ENCODE assay signal across 13 cellular contexts in the genomic region with DNA sequence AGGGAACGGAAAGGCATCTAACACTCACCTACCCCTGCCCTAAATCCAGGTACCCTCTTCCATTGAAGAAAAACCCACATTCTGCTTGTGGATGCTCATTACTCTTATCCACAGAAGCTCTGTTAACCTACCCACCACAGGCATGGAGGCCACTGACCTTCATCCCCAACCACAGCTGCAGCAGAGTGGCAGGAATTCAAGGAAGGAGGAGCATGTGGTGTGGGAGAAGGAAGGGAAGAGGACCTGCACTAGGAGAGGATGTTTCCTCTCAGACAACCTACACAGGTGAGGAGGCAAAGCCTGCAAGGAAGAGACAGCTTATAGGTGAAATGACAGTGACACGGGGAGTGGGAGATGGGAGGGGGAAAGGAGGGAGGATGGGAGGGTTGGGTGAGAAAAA.
DNase-seq lines count a peak whose midpoint lies in the region; ATAC-seq and TF ChIP-seq lines count a peak whose summit lies in the region.
"Had no signal": no experiment of that assay in that cellular context is flagged by ENCODE, and none has a peak within 500 bp of the region (broad histone marks: within the 10 kb centered on the region; RNA-seq: fewer than 3 reads in every experiment).

No MANE protein-coding gene starts in this region.

- H3K27me3 Mint-ChIP-seq in chondrocyte (ENCODE audit: low read depth) (no peaks in the 10 kb centered on the region), glutamatergic neuron (ENCODE audit: unreplicated experiment) (peaks cover 4% of the 10 kb centered on the region)

- H4K20me1 ChIP-seq in Karpas-422 (ENCODE audit: insufficient read depth, low read depth, low read length) = no peaks in the 10 kb centered on the region

- peak overlapping the region; percentile 73 for H3K18ac ChIP-seq in neuronal stem cell (ENCODE audit: low read length)

- H3K36me3 ChIP-seq in Karpas-422 (ENCODE audit: insufficient read depth, low read length) (no peaks in the 10 kb centered on the region; the same call in 1 of the 2 replicates), neuronal stem cell (replicated peaks in 1 of 2; ENCODE audit: control insufficient read depth in 2 of 2, insufficient read depth in 2 of 2, low read length in 2 of 2) (no peaks in the 10 kb centered on the region)
- H3K36me3 ChIP-seq: lower lobe of right lung had no signal

- TF ChIP-seq CTCF in chondrocyte (IDR thresholded peaks at IDR 0.05) = no peak
- no peak for TF ChIP-seq CTCF in glutamatergic neuron (IDR thresholded peaks at IDR 0.05; ENCODE audit: partially characterized antibody, unreplicated experiment)

- H3K9ac ChIP-seq in Karpas-422 (ENCODE audit: low read length) (peak overlapping the region; percentile 47; the same call in 1 of the 2 replicates), neuronal stem cell (ENCODE audit: low read depth, low read length, poor library complexity) (no peak overlapping the region)

- H3K4me1 Mint-ChIP-seq in chondrocyte (ENCODE audit: low read depth) (peaks cover 39% of the 10 kb centered on the region), glutamatergic neuron (ENCODE audit: low read depth, unreplicated experiment) (peaks cover 15% of the 10 kb centered on the region)

- H3K4me2 ChIP-seq in Karpas-422 (ENCODE audit: low read depth, low read length, poor library complexity, severe bottlenecking) (no peak overlapping the region), neuronal stem cell (ENCODE audit: insufficient read depth, low read length, poor library complexity, severe bottlenecking) (no peak overlapping the region)

- H3K4me1 ChIP-seq in Karpas-422 (ENCODE audit: low read length) = peaks cover 47% of the 10 kb centered on the region
- peaks cover 5 to 15% of the 10 kb centered on the region in 2 donors for H3K4me1 ChIP-seq in neuronal stem cell (ENCODE audit: control insufficient read depth in 2 of 2, insufficient read depth in 1 of 2, low read depth in 1 of 2, low read length in 2 of 2)
- H3K4me1 ChIP-seq: foreskin keratinocyte, lower lobe of right lung had no signal

- no peak overlapping the region for H4K91ac ChIP-seq in neuronal stem cell (ENCODE audit: low read depth, low read length, poor library complexity)

- no peak overlapping the region for H2BK120ac ChIP-seq in neuronal stem cell (ENCODE audit: low read depth, low read length)

- DNase-seq in AG20443 (ENCODE audit: low spot score) (peak; percentile 27), Karpas-422 (no peak), chondrocyte (ENCODE audit: low spot score) (no peak), neuronal stem cell (ENCODE audit: low spot score) (no peak), ureter (ENCODE audit: low spot score) (no peak), glutamatergic neuron (no peak), CD1c-positive myeloid dendritic cell (ENCODE audit: extremely low spot score) (no peak)
- DNase-seq: foreskin keratinocyte, lower lobe of right lung, natural killer cell, SW 1271 had no signal

- no peak overlapping the region for H3K23ac ChIP-seq in neuronal stem cell (ENCODE audit: low read depth, low read length, poor library complexity)

- no peak overlapping the region for H2AFZ ChIP-seq in Karpas-422 (ENCODE audit: low read length)
- peak overlapping the region; percentile 1 for H2AFZ ChIP-seq in neuronal stem cell (ENCODE audit: low read length)

- H4K8ac ChIP-seq in neuronal stem cell (ENCODE audit: low read depth, low read length) = no peak overlapping the region

- H3K27ac Mint-ChIP-seq in chondrocyte (ENCODE audit: unreplicated experiment) = peak overlapping the region; percentile 77
- no peak overlapping the region for H3K27ac Mint-ChIP-seq in glutamatergic neuron (ENCODE audit: unreplicated experiment)
- H3K27ac Mint-ChIP-seq: natural killer cell had no signal

- H3K27ac ChIP-seq in Karpas-422 (ENCODE audit: low read length) (peak overlapping the region; percentile 96), neuronal stem cell (replicated peaks; ENCODE audit: low read length) (no peak overlapping the region)
- H3K27ac ChIP-seq: foreskin keratinocyte, lower lobe of right lung had no signal

- H3K79me1 ChIP-seq in neuronal stem cell (ENCODE audit: low read depth, low read length) = no peaks in the 10 kb centered on the region

- H3K9me2 ChIP-seq in Karpas-422 (replicated peaks; ENCODE audit: insufficient read depth, low read length) = no peaks in the 10 kb centered on the region

- H3K4me3 Mint-ChIP-seq in chondrocyte (ENCODE audit: unreplicated experiment) = no peak overlapping the region
- H3K4me3 Mint-ChIP-seq in glutamatergic neuron (ENCODE audit: unreplicated experiment) = no peak overlapping the region
- H3K4me3 Mint-ChIP-seq: natural killer cell had no signal

- H2BK15ac ChIP-seq in neuronal stem cell (ENCODE audit: low read length) = no peak overlapping the region

- 0 out of 2 replicates have a peak, but pooled peaks cover 6% of the 10 kb centered on the region for H3K9me3 ChIP-seq in Karpas-422 (ENCODE audit: low read length)
- H3K9me3 ChIP-seq in neuronal stem cell (replicated peaks in 1 of 2; ENCODE audit: control insufficient read depth in 2 of 2, insufficient read depth in 1 of 2, low read depth in 1 of 2, low read length in 2 of 2) = peaks cover 5 to 6% of the 10 kb centered on the region in 2 donors
- H3K9me3 ChIP-seq: lower lobe of right lung had no signal

- H3K36me3 Mint-ChIP-seq in chondrocyte (ENCODE audit: low read depth) (no peaks in the 10 kb centered on the region), glutamatergic neuron (ENCODE audit: unreplicated experiment) (no peaks in the 10 kb centered on the region)
- H3K36me3 Mint-ChIP-seq: natural killer cell had no signal

- H3K9me3 Mint-ChIP-seq in chondrocyte (ENCODE audit: low read depth) (peaks cover 5% of the 10 kb centered on the region), glutamatergic neuron (ENCODE audit: unreplicated experiment) (no peaks in the 10 kb centered on the region)
- H3K9me3 Mint-ChIP-seq: natural killer cell had no signal

- H3K4ac ChIP-seq in neuronal stem cell (ENCODE audit: low read length) = no peak overlapping the region

- WGBS in neuronal stem cell (ENCODE audit: extremely low coverage in 2 of 2, insufficient read length in 2 of 2, insufficient replicate concordance in 1 of 2), 2 donors = no CpG with 5 or more reads among the region's 2 CpGs

- H2AK5ac ChIP-seq in neuronal stem cell (ENCODE audit: low read depth, low read length) = no peak overlapping the region

- H3K79me2 ChIP-seq in Karpas-422 (ENCODE audit: low read length) = no peaks in the 10 kb centered on the region

- H3K14ac ChIP-seq in neuronal stem cell (ENCODE audit: low read length) = no peak overlapping the region

- no peak overlapping the region for H2BK12ac ChIP-seq in neuronal stem cell (ENCODE audit: low read length)

- H2BK5ac ChIP-seq in neuronal stem cell (ENCODE audit: low read length) = no peak overlapping the region

- no peaks in the 10 kb centered on the region for H3K27me3 ChIP-seq in Karpas-422 (ENCODE audit: low read length)
- no peaks in the 10 kb centered on the region for H3K27me3 ChIP-seq in neuronal stem cell (ENCODE audit: control insufficient read depth in 3 of 3, insufficient read depth in 3 of 3, low read depth in 1 of 3, low read length in 3 of 3)
- H3K27me3 ChIP-seq: foreskin keratinocyte had no signal

- no peak for ATAC-seq in HG02938 (IDR thresholded peaks at IDR 0.05; ENCODE audit: unreplicated experiment)
- ATAC-seq: HCT116, lower lobe of right lung, natural killer cell had no signal

- H3K4me3 ChIP-seq in Karpas-422 (ENCODE audit: low read length) (no peak overlapping the region), neuronal stem cell (ENCODE audit: low read length in 2 of 2) (no peak overlapping the region)
- H3K4me3 ChIP-seq: lower lobe of right lung had no signal
